In the genomic region with DNA sequence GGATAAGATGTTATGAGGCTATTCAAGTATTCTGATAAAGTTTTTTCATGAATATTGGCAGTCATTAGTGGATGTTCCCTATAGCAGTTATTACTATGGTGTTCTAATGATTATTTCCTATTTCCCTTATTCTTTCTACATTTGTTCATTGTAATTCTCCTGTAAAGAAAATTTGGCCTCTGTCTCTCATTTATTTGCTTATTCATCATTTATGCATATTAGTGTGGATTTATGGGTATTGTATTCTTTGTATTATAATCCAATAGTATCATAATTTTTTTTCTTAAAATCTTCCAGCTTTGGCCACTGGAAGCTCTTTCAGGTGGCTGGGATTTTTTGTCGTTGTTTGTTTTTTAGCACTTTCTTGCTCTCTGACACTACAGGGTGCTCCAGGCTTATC, we compare ENCODE assay signal across 23 cellular contexts.
"Had no signal": no experiment of that assay in that cellular context is flagged by ENCODE, and none has a peak within 500 bp of the region (broad histone marks: within the 10 kb centered on the region; RNA-seq: fewer than 3 reads in every experiment).

No MANE protein-coding gene starts in this region.

- ATAC-seq: gastrocnemius medialis; heart right ventricle; left cardiac atrium; left lung; left ventricle myocardium superior; lower lobe of right lung; mucosa of descending colon; naive thymus-derived CD8-positive, alpha-beta T cell had no signal

- H3K27ac ChIP-seq: colonic mucosa, esophagus squamous epithelium, gastrocnemius medialis, heart right ventricle, left lung, lower lobe of right lung had no signal

- DNase-seq: colonic mucosa; cortex of kidney; effector CD4-positive, alpha-beta T cell; effector memory CD4-positive, alpha-beta T cell; esophagus squamous epithelium; foreskin fibroblast; foreskin melanocyte; gastrocnemius medialis; glutamatergic neuron; head of caudate nucleus; heart right ventricle; hippocampal formation; left cardiac atrium; left lung; left ventricle myocardium superior; lower lobe of right lung; mesenchymal stem cell; mucosa of descending colon; naive B cell; naive thymus-derived CD8-positive, alpha-beta T cell had no signal

- H3K4me1 ChIP-seq: colonic mucosa, lower lobe of right lung had no signal

- H3K36me3 ChIP-seq: colonic mucosa, esophagus squamous epithelium, gastrocnemius medialis, left lung, lower lobe of right lung had no signal

- H3K9me3 ChIP-seq: colonic mucosa, esophagus squamous epithelium, gastrocnemius medialis, left lung, lower lobe of right lung, mucosa of descending colon had no signal

- FAIRE-seq: endothelial cell of umbilical vein, islet of Langerhans, keratinocyte had no signal

- H3K27me3 ChIP-seq: colonic mucosa, esophagus squamous epithelium, gastrocnemius medialis, heart right ventricle, left lung had no signal

- H3K4me3 ChIP-seq: colonic mucosa, esophagus squamous epithelium, gastrocnemius medialis, heart right ventricle, left lung, lower lobe of right lung, mucosa of descending colon had no signal
